Comparison of ENCODE assay signal across 18 cellular contexts in genomic region chr3:160768031-160768430, GRCh38. TPM values are rescaled to one million over a fixed set of nuclear protein-coding genes. Genes with fewer than 3 reads are reported as not detected.
DNase-seq lines count a peak whose midpoint lies in the region; ATAC-seq and TF ChIP-seq lines count a peak whose summit lies in the region.
"Had no signal": no experiment of that assay in that cellular context is flagged by ENCODE, and none has a peak within 500 bp of the region (broad histone marks: within the 10 kb centered on the region; RNA-seq: fewer than 3 reads in every experiment).

No MANE protein-coding gene starts in this region.

- H3K27ac ChIP-seq in heart left ventricle, result peak overlapping the region in 8 of 12 donors; percentile 2 to 52 (median 14)
- H3K27ac ChIP-seq in right cardiac atrium (ENCODE audit: low read length), result no peak overlapping the region
- H3K27ac ChIP-seq in left ventricle myocardium inferior (replicated peaks), result peak overlapping the region; percentile 46
- peak overlapping the region in 3 of 4 donors; percentile 14 to 42 (median 29) for H3K27ac ChIP-seq in gastrocnemius medialis
- H3K27ac ChIP-seq: 22Rv1; A549; BLaER1 treated with 17β-estradiol and CSF1 and Interleukin-3, amounts not matched to agents 10 nM and 100 nM; C4-2B had no signal

- H3K4me3 ChIP-seq in heart left ventricle (no peak overlapping the region), right cardiac atrium (ENCODE audit: low read length) (no peak overlapping the region), left ventricle myocardium inferior (no peak overlapping the region), gastrocnemius medialis (no peak overlapping the region), HAP-1 (no peak overlapping the region)
- H3K4me3 ChIP-seq: A549; BLaER1 treated with 17β-estradiol and CSF1 and Interleukin-3, amounts not matched to agents 10 nM and 100 nM had no signal

- intact Hi-C loops in heart left ventricle (cut with DNase I), result no loop called here
- intact Hi-C loops in right cardiac atrium (cut with DNase I), result no loop called here
- intact Hi-C loops in left ventricle myocardium inferior (cut with micrococcal nuclease), result no loop called here
- intact Hi-C loops in left ventricle myocardium superior (cut with micrococcal nuclease), result no loop called here
- intact Hi-C loops in gastrocnemius medialis (cut with DNase I; ENCODE audit: low total_unique reads), result no loop called here

- ATAC-seq in heart left ventricle, result peak in 1 of 4 donors; percentile 22
- no peak for ATAC-seq in right cardiac atrium
- ATAC-seq in left ventricle myocardium superior, result no peak
- ATAC-seq in gastrocnemius medialis, result no peak
- ATAC-seq: A549; CD8-positive, alpha-beta T cell had no signal

- peaks cover 0 to 40% (median 9%) of the 10 kb centered on the region in 12 donors for H3K4me1 ChIP-seq in heart left ventricle
- H3K4me1 ChIP-seq in right cardiac atrium (ENCODE audit: control insufficient read depth, insufficient read depth, low read length), result no peaks in the 10 kb centered on the region
- peaks cover 52% of the 10 kb centered on the region for H3K4me1 ChIP-seq in left ventricle myocardium inferior
- peaks cover 46 to 74% of the 10 kb centered on the region in 2 donors for H3K4me1 ChIP-seq in gastrocnemius medialis
- peaks cover 5% of the 10 kb centered on the region for H3K4me1 ChIP-seq in HAP-1
- H3K4me1 ChIP-seq: A549, Caco-2 had no signal

- TF ChIP-seq CTCF in heart left ventricle (IDR thresholded peaks at IDR 0.05) (no peak), left ventricle myocardium inferior (IDR thresholded peaks at IDR 0.05; ENCODE audit: borderline replicate concordance) (no peak), gastrocnemius medialis (IDR thresholded peaks at IDR 0.05 in 4 of 5, conservative IDR thresholded peaks at IDR 0.05 in 1 of 5) (no peak)

- no peaks in the 10 kb centered on the region for H3K36me3 ChIP-seq in heart left ventricle
- H3K36me3 ChIP-seq in left ventricle myocardium inferior, result no peaks in the 10 kb centered on the region
- no peaks in the 10 kb centered on the region for H3K36me3 ChIP-seq in gastrocnemius medialis
- H3K36me3 ChIP-seq in HAP-1 (replicated peaks), result no peaks in the 10 kb centered on the region

- H3K9me3 ChIP-seq in heart left ventricle (no peaks in the 10 kb centered on the region), right cardiac atrium (ENCODE audit: control insufficient read depth, low read length) (peaks cover 2% of the 10 kb centered on the region), left ventricle myocardium inferior (replicated peaks) (no peaks in the 10 kb centered on the region), gastrocnemius medialis (no peaks in the 10 kb centered on the region), HAP-1 (no peaks in the 10 kb centered on the region)
- H3K9me3 ChIP-seq: A549, Caco-2 had no signal

- in situ Hi-C loops in gastrocnemius medialis (cut with MboI; ENCODE audit: low sequenced_read_pairs in 4 of 4) (no loop called here), HAP-1 (cut with MboI; ENCODE audit: low sequenced_read_pairs) (no loop called here)

- DNase-seq in heart left ventricle (no peak), right cardiac atrium (no peak), left ventricle myocardium inferior (no peak), left ventricle myocardium superior (no peak), gastrocnemius medialis (no peak), mucosa of gallbladder (ENCODE audit: low spot score) (no peak), HAP-1 (ENCODE audit: low spot score in 2 of 2) (no peak)
- DNase-seq: AML-193; Caco-2; Calu3; CD4-positive, alpha-beta T cell; CD8-positive, alpha-beta T cell; DMS79 treated with DMSO at 0.1 percent for 48 hours; GF-D8 had no signal

- H3K27me3 ChIP-seq in heart left ventricle (no peaks in the 10 kb centered on the region), right cardiac atrium (ENCODE audit: control insufficient read depth, insufficient read depth) (no peaks in the 10 kb centered on the region), left ventricle myocardium inferior (ENCODE audit: low read depth) (no peaks in the 10 kb centered on the region), gastrocnemius medialis (no peaks in the 10 kb centered on the region), HAP-1 (ENCODE audit: low read depth) (no peaks in the 10 kb centered on the region)
- H3K27me3 ChIP-seq: BLaER1 treated with 17β-estradiol and CSF1 and Interleukin-3, amounts not matched to agents 10 nM and 100 nM had no signal

- no peak for TF ChIP-seq POLR2A in heart left ventricle (IDR thresholded peaks at IDR 0.05)
- TF ChIP-seq POLR2A in gastrocnemius medialis (IDR thresholded peaks at IDR 0.05), result no peak

RNA-seq across cellular contexts. Expression of gene PPM1L, which starts 12.0 kb away (rescaled TPM):
- total RNA-seq in heart left ventricle (10 to 100 TPM; 31.4 to 89.6 (median 45.9) TPM), right cardiac atrium (10 to 100 TPM; 23.4 to 31.7 (median 27.2) TPM), left ventricle myocardium inferior (51.1 TPM), left ventricle myocardium superior (56.4 TPM), gastrocnemius medialis (100 to 1,000 TPM in 3 of 4 donors, 10 to 100 TPM in 1; 85.0 to 243 (median 122) TPM), mucosa of gallbladder (79.5 TPM)
- polyA plus RNA-seq in heart left ventricle (10 to 100 TPM in 1 of 2 donors, 1 to 10 TPM in 1; 6.2 to 14.9 TPM), right cardiac atrium (6.1 TPM)
